ENCODE assay signal across 26 cellular contexts in the genomic region with DNA sequence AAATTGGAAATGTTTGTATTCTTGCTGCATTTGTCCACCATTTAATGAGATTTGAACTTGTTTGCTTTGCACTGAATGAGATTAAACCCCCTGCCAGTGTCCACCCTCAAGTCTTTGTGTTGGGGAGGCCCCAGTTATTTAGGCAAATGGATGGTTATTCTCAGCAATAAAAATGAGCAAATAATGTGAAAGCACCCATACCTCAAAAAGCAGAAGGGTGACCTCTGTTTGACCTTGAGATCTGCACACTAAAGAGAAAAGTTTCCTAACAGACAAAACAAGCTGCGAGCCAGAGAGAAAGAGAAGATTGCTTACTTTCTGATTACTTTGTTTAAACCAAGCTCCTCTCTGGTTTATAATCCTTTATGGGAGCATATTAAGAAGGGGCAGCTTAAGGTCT. TPM values are rescaled to one million over a fixed set of nuclear protein-coding genes. Genes with fewer than 3 reads are reported as not detected.
DNase-seq lines count a peak whose midpoint lies in the region; ATAC-seq and TF ChIP-seq lines count a peak whose summit lies in the region.
"Had no signal": no experiment of that assay in that cellular context is flagged by ENCODE, and none has a peak within 500 bp of the region (broad histone marks: within the 10 kb centered on the region; RNA-seq: fewer than 3 reads in every experiment).

No MANE protein-coding gene starts in this region.

- H2BK5ac ChIP-seq in mesenchymal stem cell (ENCODE audit: low read depth, low read length, poor library complexity, severe bottlenecking) = no peak overlapping the region

- no peaks in the 10 kb centered on the region for H3K4me1 ChIP-seq in SK-N-SH (ENCODE audit: control insufficient read depth in 1 of 2, insufficient read depth in 2 of 2, low read depth in 1 of 2, low read length in 1 of 2)
- no peaks in the 10 kb centered on the region for H3K4me1 ChIP-seq in mesenchymal stem cell (ENCODE audit: control insufficient read depth, insufficient read depth, low read depth, low read length)
- no peaks in the 10 kb centered on the region for H3K4me1 ChIP-seq in uterus
- H3K4me1 ChIP-seq: A549, ascending aorta, gastrocnemius medialis, thyroid gland had no signal

- H3K36me3 ChIP-seq in SK-N-SH (replicated peaks in 1 of 2; ENCODE audit: control insufficient read depth in 1 of 2, insufficient read depth in 2 of 2, low read length in 1 of 2) (no peaks in the 10 kb centered on the region), mesenchymal stem cell (ENCODE audit: control insufficient read depth in 1 of 2, insufficient read depth in 2 of 2, low read depth in 1 of 2, low read length in 2 of 2) (no peaks in the 10 kb centered on the region), uterus (no peaks in the 10 kb centered on the region)
- H3K36me3 ChIP-seq: ascending aorta, gastrocnemius medialis, stomach, thyroid gland had no signal

- no peak overlapping the region for H3K23ac ChIP-seq in mesenchymal stem cell (ENCODE audit: low read length in 2 of 2)

- H2AK5ac ChIP-seq in mesenchymal stem cell (ENCODE audit: low read length, severe bottlenecking) = no peak overlapping the region

- H3K79me2 ChIP-seq in SK-N-SH (ENCODE audit: insufficient read depth) = no peaks in the 10 kb centered on the region

- DNase-seq in SK-N-SH = no peak
- peak; percentile 24 for DNase-seq in amniotic epithelial cell (ENCODE audit: low read depth)
- peak; percentile 28 for DNase-seq in mesenchymal stem cell
- peak in 1 of 2 donors; percentile 34 for DNase-seq in uterus
- DNase-seq in SKM-1 (lab: John Stamatoyannopoulos, UW; ENCODE audit: unreplicated experiment) = no peak
- DNase-seq: activated CD4-positive, alpha-beta T cell treated with anti-CD3 and anti-CD28 coated beads for 4 hours; activated effector memory CD4-positive, alpha-beta T cell treated with anti-CD3 and anti-CD28 coated beads, Interleukin-2, amount 50 U/mL, for 16 hours; activated naive CD8-positive, alpha-beta T cell treated with anti-CD3 and anti-CD28 coated beads for 36 hours; activated T-cell treated with anti-CD3 and anti-CD28 coated beads, Interleukin-2, amount 50 U/mL, for 1 hour; CD4-positive, alpha-beta memory T cell; gastrocnemius medialis; hippocampal formation; KBM-7; MM.1S; NCI-H187 treated with DMSO at 0.1 percent for 48 hours; NCI-H526; stomach; thyroid gland had no signal

- ATAC-seq in SK-N-SH treated with all-trans-retinoic acid at 6 μM for 48 hours = no peak
- no peak for ATAC-seq in HG03521 (IDR thresholded peaks at IDR 0.05; ENCODE audit: unreplicated experiment)
- no peak for ATAC-seq in GM21367 (IDR thresholded peaks at IDR 0.05; ENCODE audit: unreplicated experiment)
- ATAC-seq: A549, esophagus mucosa, gastrocnemius medialis, left lobe of liver had no signal

- no peak overlapping the region for H2BK120ac ChIP-seq in mesenchymal stem cell (ENCODE audit: low read depth, low read length)

- TF ChIP-seq POLR2A in uterus (IDR thresholded peaks at IDR 0.05) = no peak

- intact Hi-C loops in uterus (cut with DNase I; ENCODE audit: low total_unique reads) = no loop called here

- H3K27ac ChIP-seq in SK-N-SH (ENCODE audit: low read depth in 2 of 2, low read length in 1 of 2) (no peak overlapping the region), mesenchymal stem cell (ENCODE audit: low read length, poor library complexity, severe bottlenecking) (no peak overlapping the region), uterus (peak overlapping the region; percentile 73)
- H3K27ac ChIP-seq: A549, ascending aorta, gastrocnemius medialis, skin epidermis, thyroid gland had no signal

- no peak overlapping the region for H3K4me2 ChIP-seq in SK-N-SH
- H3K4me2 ChIP-seq in mesenchymal stem cell (ENCODE audit: low read length, poor library complexity, severe bottlenecking) = no peak overlapping the region
- H3K4me2 ChIP-seq: A549 had no signal

- no peaks in the 10 kb centered on the region for H4K20me1 ChIP-seq in SK-N-SH (ENCODE audit: insufficient read depth)

- POLR2A ChIA-PET in SK-N-SH (lab: Yijun Ruan, JAX) = no interaction called here

- H3K4me3 ChIP-seq in SK-N-SH (ENCODE audit: low read depth in 2 of 2, low read length in 1 of 2) (no peak overlapping the region), mesenchymal stem cell (ENCODE audit: insufficient read depth in 1 of 2, low read depth in 1 of 2, low read length in 2 of 2) (no peak overlapping the region), uterus (no peak overlapping the region)
- H3K4me3 ChIP-seq: A549, ascending aorta, gastrocnemius medialis, skin epidermis, stomach, thyroid gland had no signal

- H2AFZ ChIP-seq in SK-N-SH (ENCODE audit: low read depth) (peak overlapping the region; percentile 35; the same call in 1 of the 2 replicates), mesenchymal stem cell (ENCODE audit: low read depth, low read length) (no peak overlapping the region)

- H2BK12ac ChIP-seq in mesenchymal stem cell (ENCODE audit: low read length in 2 of 2) = no peak overlapping the region

- TF ChIP-seq RAD21 in SK-N-SH (IDR thresholded peaks at IDR 0.05; ENCODE audit: low read length) = no peak

- H3K4ac ChIP-seq in mesenchymal stem cell (ENCODE audit: low read depth in 1 of 2, low read length in 2 of 2) = no peak overlapping the region

- no peak overlapping the region for H3K9ac ChIP-seq in SK-N-SH
- H3K9ac ChIP-seq in mesenchymal stem cell (ENCODE audit: low read length) = no peak overlapping the region

- no peak overlapping the region for H3K14ac ChIP-seq in mesenchymal stem cell (ENCODE audit: low read length in 2 of 2)

- no peak overlapping the region for H4K91ac ChIP-seq in mesenchymal stem cell (ENCODE audit: low read length)

- no peaks in the 10 kb centered on the region for H3K79me1 ChIP-seq in mesenchymal stem cell (replicated peaks; ENCODE audit: low read length, poor library complexity, severe bottlenecking)

- H3K9me3 ChIP-seq in SK-N-SH (no peaks in the 10 kb centered on the region), mesenchymal stem cell (ENCODE audit: control insufficient read depth, low read length) (no peaks in the 10 kb centered on the region), uterus (no peaks in the 10 kb centered on the region)
- H3K9me3 ChIP-seq: A549, ascending aorta, gastrocnemius medialis, stomach, thyroid gland had no signal

- no peaks in the 10 kb centered on the region for H3F3A ChIP-seq in SK-N-SH (replicated peaks; ENCODE audit: insufficient read depth)

- H3K18ac ChIP-seq in mesenchymal stem cell (ENCODE audit: low read depth in 1 of 2, low read length in 2 of 2) = no peak overlapping the region

- 92% methylated on average over 1 of the region's 1 CpG for WGBS in SK-N-SH (ENCODE audit: low lambda C conversion rate)
- no CpG with 5 or more reads among the region's 1 CpG for WGBS in mesenchymal stem cell

- H3K9me2 ChIP-seq in SK-N-SH = no peaks in the 10 kb centered on the region

- TF ChIP-seq EP300 in SK-N-SH (IDR thresholded peaks at IDR 0.05; ENCODE audit: borderline replicate concordance in 1 of 2, low read depth in 1 of 2, low read length in 1 of 2) = no peak

- CTCF ChIA-PET in SK-N-SH (lab: Yijun Ruan, JAX) = no interaction called here

- H3K27me3 ChIP-seq in SK-N-SH (ENCODE audit: insufficient read depth) (no peaks in the 10 kb centered on the region), mesenchymal stem cell (ENCODE audit: control insufficient read depth in 1 of 2, insufficient read depth in 1 of 2, low read length in 2 of 2) (no peaks in the 10 kb centered on the region), uterus (no peaks in the 10 kb centered on the region)
- H3K27me3 ChIP-seq: ascending aorta, gastrocnemius medialis, stomach, thyroid gland had no signal

- no peak overlapping the region for H4K8ac ChIP-seq in mesenchymal stem cell (ENCODE audit: low read length)

- no peak overlapping the region for H2BK15ac ChIP-seq in mesenchymal stem cell (ENCODE audit: low read depth, poor library complexity, severe bottlenecking)

- TF ChIP-seq CTCF in SK-N-SH (IDR thresholded peaks at IDR 0.05) = no peak
- TF ChIP-seq CTCF in uterus (IDR thresholded peaks at IDR 0.05) = no peak

TF ChIP-seq in SK-N-SH, 30 proteins besides CTCF, POLR2A, EP300 and RAD21 (continues in another document):
- TF ChIP-seq POLR2AphosphoS5 (IDR thresholded peaks at IDR 0.05; ENCODE audit: low read depth, low read length) (no peak), TEAD4 (IDR thresholded peaks at IDR 0.05; ENCODE audit: borderline replicate concordance, insufficient read depth) (no peak), RCOR1 (IDR thresholded peaks at IDR 0.05; ENCODE audit: low read length) (no peak), RXRA (IDR thresholded peaks at IDR 0.05; ENCODE audit: borderline replicate concordance, low read depth) (no peak)
- TF ChIP-seq, protein P1, sequence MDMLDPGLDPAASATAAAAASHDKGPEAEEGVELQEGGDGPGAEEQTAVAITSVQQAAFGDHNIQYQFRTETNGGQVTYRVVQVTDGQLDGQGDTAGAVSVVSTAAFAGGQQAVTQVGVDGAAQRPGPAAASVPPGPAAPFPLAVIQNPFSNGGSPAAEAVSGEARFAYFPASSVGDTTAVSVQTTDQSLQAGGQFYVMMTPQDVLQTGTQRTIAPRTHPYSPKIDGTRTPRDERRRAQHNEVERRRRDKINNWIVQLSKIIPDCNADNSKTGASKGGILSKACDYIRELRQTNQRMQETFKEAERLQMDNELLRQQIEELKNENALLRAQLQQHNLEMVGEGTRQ (IDR thresholded peaks at IDR 0.05; ENCODE audit: borderline replicate concordance, low read depth, low read length) = no peak

TF ChIP-seq in SK-N-SH treated with all-trans-retinoic acid at 6 μM for 48 hours, 23 proteins besides CTCF, POLR2A, EP300 and RAD21 (continues in another document):
- no peak for TF ChIP-seq ZFP30 (CRISPR knock-in tag; IDR thresholded peaks at IDR 0.05)
- TF ChIP-seq GLIS3 (CRISPR knock-in tag; IDR thresholded peaks at IDR 0.05) = no peak
- no peak for TF ChIP-seq ZFP3 (CRISPR knock-in tag; IDR thresholded peaks at IDR 0.05)

RNA-seq across cellular contexts. Expression of a gene that starts 30.4 kb away (rescaled TPM):
- polyA plus RNA-seq in SK-N-SH (2012; rRNA removed) = 3.2 and 3.6 TPM in 2 replicates
- polyA plus RNA-seq in SK-N-SH (2012; cell fraction: cytosol; rRNA removed) = 2.3 and 2.9 TPM in 2 replicates
- 9.6 and 12.0 TPM in 2 replicates for polyA plus RNA-seq in SK-N-SH (2012; cell fraction: nucleus; rRNA removed)
- 8.3 TPM for polyA plus RNA-seq in mesenchymal stem cell (2013, experiment 1 of 2)
- 7.9 TPM for polyA plus RNA-seq in mesenchymal stem cell (2013, experiment 2 of 2)
- 10 to 100 TPM in 2 of 4 donors, 1 to 10 TPM in 2; 3.3 to 16.3 (median 7.2) TPM for total RNA-seq in uterus

Comparison
In these comparisons a context has a peak if more than half of its experiments do, and no peak if none do; other contexts are left out.
1. DNase-seq: peak in amniotic epithelial cell (single experiment) and mesenchymal stem cell (single experiment); none in SK-N-SH (single experiment) and SKM-1 (single experiment).
2. H3K27ac ChIP-seq: peak in uterus (2 of 2); none in SK-N-SH (0 of 2) and mesenchymal stem cell (single experiment).